In the genomic region with DNA sequence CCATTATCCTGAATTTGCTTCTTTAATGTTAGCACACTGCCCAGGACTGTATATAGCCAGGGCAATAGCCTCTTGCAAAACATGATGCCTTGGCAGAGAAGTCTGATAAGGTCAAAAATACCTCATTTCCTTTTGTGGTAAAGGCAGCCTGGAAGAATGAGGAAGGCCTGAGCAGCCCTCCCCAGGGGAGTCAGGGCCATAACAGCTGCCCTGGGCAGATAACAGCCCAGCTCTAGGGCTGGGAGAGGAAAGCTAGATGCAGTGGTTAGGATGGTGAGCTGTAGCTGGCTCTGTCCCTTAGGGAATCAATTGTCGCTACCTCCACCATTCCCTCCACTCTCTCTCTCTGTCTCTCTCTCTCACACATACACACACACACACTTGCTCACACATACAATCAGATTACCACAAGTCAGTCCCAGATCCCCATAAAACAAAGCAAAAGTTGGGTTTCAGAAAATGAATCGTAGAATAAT, we compare ENCODE assay signal across 1 cellular context.
TF ChIP-seq lines count a peak whose summit lies in the region.

No MANE protein-coding gene starts in this region.

TF ChIP-seq in K562, 482 proteins besides CTCF, POLR2A, EP300 and RAD21 (continued from another document):
- TF ChIP-seq NRF1 (conservative IDR thresholded peaks at IDR 0.05 in 1 of 2, IDR thresholded peaks at IDR 0.05 in 1 of 2) (peak; percentile 44 to 64; a peak in 3 of 4 replicates), SMAD4 (CRISPR knock-in tag; conservative IDR thresholded peaks at IDR 0.05) (peak; percentile 87), TBL1XR1 (IDR thresholded peaks at IDR 0.05; ENCODE audit: low read length in 2 of 2) (peak; percentile 89 to 92; a peak in 3 of 4 replicates), TAF9B (IDR thresholded peaks at IDR 0.05; ENCODE audit: partially characterized antibody) (peak; percentile 61), SOX6 (IDR thresholded peaks at IDR 0.05) (peak; percentile 94), CBX3 (IDR thresholded peaks at IDR 0.05; ENCODE audit: borderline replicate concordance in 1 of 2, low read length in 2 of 2) (peak in 1 of 2 experiments; percentile 40; a peak in 1 of 3 replicates), KDM1A (IDR thresholded peaks at IDR 0.05) (peak in 1 of 2 experiments; percentile 78; a peak in 3 of 4 replicates), NONO (IDR thresholded peaks at IDR 0.05; ENCODE audit: low read depth in 2 of 2, low read length in 1 of 2) (peak in 1 of 2 experiments; percentile 68; a peak in 1 of 4 replicates), CEBPG (CRISPR knock-in tag; IDR thresholded peaks at IDR 0.05) (peak; percentile 7; the same call in 1 of the 2 replicates), CEBPG (tag; conservative IDR thresholded peaks at IDR 0.05 in 1 of 2, IDR thresholded peaks at IDR 0.05 in 1 of 2) (peak; percentile 68 to 79; a peak in 3 of 4 replicates), EWSR1 (IDR thresholded peaks at IDR 0.05; ENCODE audit: borderline replicate concordance, low read depth, partially characterized antibody) (no peak), HMGN3 (IDR thresholded peaks at IDR 0.05; ENCODE audit: borderline replicate concordance, extremely low read depth, insufficient read length, low read depth, low read length) (peak; percentile 69), GATAD2A (IDR thresholded peaks at IDR 0.05) (peak; percentile 76; the same call in 1 of the 2 replicates), KLF16 (IDR thresholded peaks at IDR 0.05) (peak; percentile 95), FOXJ2 (tag; IDR thresholded peaks at IDR 0.05) (peak; percentile 82; the same call in 1 of the 2 replicates), DPF2 (IDR thresholded peaks at IDR 0.05) (peak; percentile 98), ZNF165 (CRISPR knock-in tag; IDR thresholded peaks at IDR 0.05; ENCODE audit: borderline replicate concordance) (no peak), DACH1 (IDR thresholded peaks at IDR 0.05; ENCODE audit: partially characterized antibody) (peak; percentile 68), SMARCA4 (IDR thresholded peaks at IDR 0.05) (peak; percentile 99), NFE2 (IDR thresholded peaks at IDR 0.05; ENCODE audit: low read depth) (peak; percentile 32; the same call in 1 of the 2 replicates), ARHGAP35 (IDR thresholded peaks at IDR 0.05; ENCODE audit: partially characterized antibody) (no peak), POU5F1 (IDR thresholded peaks at IDR 0.05; ENCODE audit: borderline replicate concordance, low read depth, low read length, partially characterized antibody) (no peak), ASH1L (IDR thresholded peaks at IDR 0.05; ENCODE audit: borderline replicate concordance, low read depth, partially characterized antibody) (no peak)
- TF ChIP-seq, protein P1, sequence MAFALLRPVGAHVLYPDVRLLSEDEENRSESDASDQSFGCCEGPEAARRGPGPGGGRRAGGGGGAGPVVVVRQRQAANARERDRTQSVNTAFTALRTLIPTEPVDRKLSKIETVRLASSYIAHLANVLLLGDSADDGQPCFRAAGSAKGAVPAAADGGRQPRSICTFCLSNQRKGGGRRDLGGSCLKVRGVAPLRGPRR (CRISPR knock-in tag; IDR thresholded peaks at IDR 0.05): no peak
- TF ChIP-seq, protein P2, sequence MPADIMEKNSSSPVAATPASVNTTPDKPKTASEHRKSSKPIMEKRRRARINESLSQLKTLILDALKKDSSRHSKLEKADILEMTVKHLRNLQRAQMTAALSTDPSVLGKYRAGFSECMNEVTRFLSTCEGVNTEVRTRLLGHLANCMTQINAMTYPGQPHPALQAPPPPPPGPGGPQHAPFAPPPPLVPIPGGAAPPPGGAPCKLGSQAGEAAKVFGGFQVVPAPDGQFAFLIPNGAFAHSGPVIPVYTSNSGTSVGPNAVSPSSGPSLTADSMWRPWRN (IDR thresholded peaks at IDR 0.05; ENCODE audit: low read depth): peak; percentile 59; the same call in 1 of the 2 replicates
- TF ChIP-seq, protein P3, sequence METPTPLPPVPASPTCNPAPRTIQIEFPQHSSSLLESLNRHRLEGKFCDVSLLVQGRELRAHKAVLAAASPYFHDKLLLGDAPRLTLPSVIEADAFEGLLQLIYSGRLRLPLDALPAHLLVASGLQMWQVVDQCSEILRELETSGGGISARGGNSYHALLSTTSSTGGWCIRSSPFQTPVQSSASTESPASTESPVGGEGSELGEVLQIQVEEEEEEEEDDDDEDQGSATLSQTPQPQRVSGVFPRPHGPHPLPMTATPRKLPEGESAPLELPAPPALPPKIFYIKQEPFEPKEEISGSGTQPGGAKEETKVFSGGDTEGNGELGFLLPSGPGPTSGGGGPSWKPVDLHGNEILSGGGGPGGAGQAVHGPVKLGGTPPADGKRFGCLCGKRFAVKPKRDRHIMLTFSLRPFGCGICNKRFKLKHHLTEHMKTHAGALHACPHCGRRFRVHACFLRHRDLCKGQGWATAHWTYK (CRISPR knock-in tag; IDR thresholded peaks at IDR 0.05): 0 out of 2 replicates have a peak, but pooled peaks have one; percentile 63
- TF ChIP-seq, protein P4, sequence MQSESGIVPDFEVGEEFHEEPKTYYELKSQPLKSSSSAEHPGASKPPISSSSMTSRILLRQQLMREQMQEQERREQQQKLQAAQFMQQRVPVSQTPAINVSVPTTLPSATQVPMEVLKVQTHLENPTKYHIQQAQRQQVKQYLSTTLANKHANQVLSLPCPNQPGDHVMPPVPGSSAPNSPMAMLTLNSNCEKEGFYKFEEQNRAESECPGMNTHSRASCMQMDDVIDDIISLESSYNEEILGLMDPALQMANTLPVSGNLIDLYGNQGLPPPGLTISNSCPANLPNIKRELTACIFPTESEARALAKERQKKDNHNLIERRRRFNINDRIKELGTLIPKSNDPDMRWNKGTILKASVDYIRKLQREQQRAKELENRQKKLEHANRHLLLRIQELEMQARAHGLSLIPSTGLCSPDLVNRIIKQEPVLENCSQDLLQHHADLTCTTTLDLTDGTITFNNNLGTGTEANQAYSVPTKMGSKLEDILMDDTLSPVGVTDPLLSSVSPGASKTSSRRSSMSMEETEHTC (IDR thresholded peaks at IDR 0.05): peak; percentile 61; the same call in 1 of the 2 replicates
